1 cellular context compared by ENCODE assay signal in genomic region chr3:130906374-130906995, GRCh38.
TF ChIP-seq lines count a peak whose summit lies in the region.

No MANE protein-coding gene starts in this region.

TF ChIP-seq in HepG2, 621 proteins besides CTCF, POLR2A, EP300 and RAD21 (continued from another document):
- no peak for TF ChIP-seq ZNF318 (CRISPR knock-in tag; IDR thresholded peaks at IDR 0.05)
- TF ChIP-seq ZBTB2 (CRISPR knock-in tag; IDR thresholded peaks at IDR 0.05; ENCODE audit: low read depth): no peak
- TF ChIP-seq MAFF (IDR thresholded peaks at IDR 0.05; ENCODE audit: low read depth, low read length): 0 out of 2 replicates have a peak, but pooled peaks have one; percentile 11
- no peak for TF ChIP-seq AGO1 (IDR thresholded peaks at IDR 0.05; ENCODE audit: low read depth, low read length, poor library complexity, severe bottlenecking)
- TF ChIP-seq NFIB (CRISPR knock-in tag; IDR thresholded peaks at IDR 0.05; ENCODE audit: borderline replicate concordance): no peak
- TF ChIP-seq XBP1 (CRISPR knock-in tag; IDR thresholded peaks at IDR 0.05): no peak
